In genomic region chr2:101770672-101771071, GRCh38 we compare ENCODE assay signal across 8 cellular contexts.
A peak's percentile ranks its signal among the peaks of the same experiment; 100 is the strongest.
DNase-seq lines count a peak whose midpoint lies in the region; ATAC-seq and TF ChIP-seq lines count a peak whose summit lies in the region.

No MANE protein-coding gene starts in this region.

- H3K27me3 ChIP-seq in DND-41 (ENCODE audit: insufficient read depth, low read length, poor library complexity) (no peaks in the 10 kb centered on the region), SK-N-SH (ENCODE audit: insufficient read depth) (no peaks in the 10 kb centered on the region)

- whole genome bisulfite sequencing in SK-N-SH (ENCODE audit: low lambda C conversion rate), result 58% methylated on average over 2 of the region's 2 CpGs

- no peak for TF ChIP-seq EP300 in SK-N-SH (IDR thresholded peaks at IDR 0.05; ENCODE audit: borderline replicate concordance in 1 of 2, low read depth in 1 of 2, low read length in 1 of 2)

- H3K4me2 ChIP-seq in DND-41 (ENCODE audit: insufficient read depth, low read length) (no peak overlapping the region), SK-N-SH (no peak overlapping the region)

- H3K27ac ChIP-seq in DND-41 (ENCODE audit: low read length) (no peak overlapping the region), SK-N-SH (ENCODE audit: low read depth in 2 of 2, low read length in 1 of 2) (peak overlapping the region; percentile 8 to 19; a peak in 2 of 4 replicates), temporal lobe (ENCODE audit: low read depth, low read length) (peak overlapping the region; percentile 88)

- TF ChIP-seq RAD21 in SK-N-SH (IDR thresholded peaks at IDR 0.05; ENCODE audit: low read length), result peak; percentile 57

- no peak overlapping the region for H3K4me3 ChIP-seq in DND-41 (ENCODE audit: low read depth in 1 of 2, low read length in 2 of 2)
- H3K4me3 ChIP-seq in SK-N-SH (ENCODE audit: low read depth in 2 of 2, low read length in 1 of 2), result no peak overlapping the region

- TF ChIP-seq CTCF in DND-41 (IDR thresholded peaks at IDR 0.05; ENCODE audit: borderline replicate concordance, extremely low read depth, low read length, poor library complexity, severe bottlenecking) (peak; percentile 51), LNCAP (IDR thresholded peaks at IDR 0.05) (peak; percentile 43; the same call in 1 of the 2 replicates), SK-N-SH (IDR thresholded peaks at IDR 0.05) (peak; percentile 57)

- no peak overlapping the region for H3K9ac ChIP-seq in DND-41 (ENCODE audit: low read depth, low read length)
- no peak overlapping the region for H3K9ac ChIP-seq in SK-N-SH

- POLR2A ChIA-PET in SK-N-SH (lab: Yijun Ruan, JAX), result interaction anchor here (1.1 kb wide), 1 partner anchor 74 kb away, joined by 4 read pairs; no protein-coding TSS in a partner anchor

- H4K20me1 ChIP-seq in DND-41 (ENCODE audit: insufficient read depth, low read length) (peaks cover 89% of the 10 kb centered on the region), SK-N-SH (ENCODE audit: insufficient read depth) (peaks cover 96% of the 10 kb centered on the region)

- DNase-seq in DND-41 (peak; percentile 10), SK-N-SH (peak; percentile 41), glomerular visceral epithelial cell (ENCODE audit: extremely low spot score) (peak; percentile 58), epidermal melanocyte (ENCODE audit: insufficient read length, low spot score) (no peak)
- no peak for DNase-seq in stimulated activated naive CD4-positive, alpha-beta T cell (lab: John Stamatoyannopoulos, UW)

- H3F3A ChIP-seq in SK-N-SH (replicated peaks; ENCODE audit: insufficient read depth), result peaks cover 25% of the 10 kb centered on the region

- H2AFZ ChIP-seq in DND-41 (ENCODE audit: low read depth, low read length) (no peak overlapping the region), SK-N-SH (ENCODE audit: low read depth) (no peak overlapping the region)

- H3K4me1 ChIP-seq in DND-41 (ENCODE audit: insufficient read depth, low read length) (peaks cover 34% of the 10 kb centered on the region), SK-N-SH (ENCODE audit: control insufficient read depth in 1 of 2, insufficient read depth in 2 of 2, low read depth in 1 of 2, low read length in 1 of 2) (peaks cover 25 to 55% of the 10 kb centered on the region in 2 experiments)

- ATAC-seq in DND-41 (ENCODE audit: insufficient read depth, low read depth), result no peak
- peak; percentile 59 for ATAC-seq in GM19467 (IDR thresholded peaks at IDR 0.05; ENCODE audit: unreplicated experiment)

- H3K36me3 ChIP-seq in DND-41 (ENCODE audit: insufficient read depth, low read length) (no peaks in the 10 kb centered on the region), SK-N-SH (replicated peaks in 1 of 2; ENCODE audit: control insufficient read depth in 1 of 2, insufficient read depth in 2 of 2, low read length in 1 of 2) (no peaks in the 10 kb centered on the region)

- H3K9me3 ChIP-seq in DND-41 (ENCODE audit: insufficient read depth, low read length, severe bottlenecking) (no peaks in the 10 kb centered on the region), SK-N-SH (no peaks in the 10 kb centered on the region)

- H3K79me2 ChIP-seq in DND-41 (ENCODE audit: insufficient read depth, low read length), result peaks cover 100% of the 10 kb centered on the region
- H3K79me2 ChIP-seq in SK-N-SH (ENCODE audit: insufficient read depth), result peaks cover 100% of the 10 kb centered on the region

- no peaks in the 10 kb centered on the region for H3K9me2 ChIP-seq in SK-N-SH

- CTCF ChIA-PET in SK-N-SH (lab: Yijun Ruan, JAX), result interaction anchor here (0.7 to 5.5 kb wide), 23 partner anchors 8 to 437 kb away, joined by 3 to 53 read pairs (median 4); no protein-coding TSS in a partner anchor

TF ChIP-seq in SK-N-SH, 30 proteins besides CTCF, POLR2A, EP300 and RAD21:
- TF ChIP-seq CHD2 (IDR thresholded peaks at IDR 0.05; ENCODE audit: low read length, partially characterized antibody) (no peak), GABPA (IDR thresholded peaks at IDR 0.05; ENCODE audit: low read depth) (no peak), POLR2AphosphoS5 (IDR thresholded peaks at IDR 0.05; ENCODE audit: low read depth, low read length) (no peak), RCOR1 (IDR thresholded peaks at IDR 0.05; ENCODE audit: low read length) (no peak), NRF1 (IDR thresholded peaks at IDR 0.05; ENCODE audit: low read depth, low read length) (no peak), SMC3 (IDR thresholded peaks at IDR 0.05; ENCODE audit: low read depth, low read length) (peak; percentile 56), EZH2phosphoT487 (IDR thresholded peaks at IDR 0.05; ENCODE audit: borderline replicate concordance, low read depth) (no peak), TCF12 (IDR thresholded peaks at IDR 0.05) (0 out of 2 replicates have a peak, but pooled peaks have one; percentile 27), YY1 (IDR thresholded peaks at IDR 0.05; ENCODE audit: low read depth) (no peak)

Comparison
In these comparisons a context has a peak if more than half of its experiments do, and no peak if none do; other contexts are left out.
1. DNase-seq: peak in DND-41 (single experiment), SK-N-SH (single experiment) and glomerular visceral epithelial cell (single experiment); none in stimulated activated naive CD4-positive, alpha-beta T cell (0 of 6) and epidermal melanocyte (single experiment).
2. Peak in every context shown above with its lines, with median percentiles within 50 percentile points of each other: CTCF ChIP-seq.